ENCODE assay signal across 21 cellular contexts in the genomic region with DNA sequence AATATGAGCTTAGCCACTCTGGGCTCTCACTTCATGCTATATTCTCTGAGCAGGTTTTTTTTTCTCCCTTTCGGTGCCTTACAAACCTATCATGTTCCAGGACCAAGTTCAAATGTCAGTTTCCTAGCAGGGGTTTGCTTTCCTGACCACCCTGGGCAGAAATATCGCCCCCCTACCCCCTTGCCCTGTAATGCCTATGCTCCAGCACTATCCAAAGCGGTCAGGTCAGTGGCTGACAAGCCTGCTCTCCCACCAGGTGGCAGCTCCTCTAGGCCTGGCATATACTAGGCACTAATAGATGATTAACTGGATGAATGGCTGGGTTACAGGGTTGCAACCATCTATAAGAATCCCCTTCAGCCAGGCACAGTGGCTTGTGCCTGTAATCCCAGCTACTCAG. TPM values are rescaled to one million over a fixed set of nuclear protein-coding genes. Genes with fewer than 3 reads are reported as not detected.
DNase-seq lines count a peak whose midpoint lies in the region; ATAC-seq and TF ChIP-seq lines count a peak whose summit lies in the region.
"Had no signal": no experiment of that assay in that cellular context is flagged by ENCODE, and none has a peak within 500 bp of the region (broad histone marks: within the 10 kb centered on the region; RNA-seq: fewer than 3 reads in every experiment).

No MANE protein-coding gene starts in this region.

- POLR2A ChIA-PET in Panc1 (lab: Charles Lee): no interaction called here

- TF ChIP-seq EP300 in stomach (IDR thresholded peaks at IDR 0.05) (no peak), esophagus muscularis mucosa (IDR thresholded peaks at IDR 0.05) (no peak)

- H3K27ac ChIP-seq in Panc1 (ENCODE audit: low read length) (no peak overlapping the region), stomach (no peak overlapping the region), esophagus muscularis mucosa (replicated peaks in 1 of 4) (no peak overlapping the region)
- H3K27ac ChIP-seq: body of pancreas, C4-2B, sigmoid colon, SJCRH30 had no signal

- H3K4me3 ChIP-seq in Panc1 (ENCODE audit: low read depth in 2 of 2, low read length in 2 of 2) (no peak overlapping the region), epithelial cell of proximal tubule (ENCODE audit: low read depth, low read length) (no peak overlapping the region), stomach (no peak overlapping the region), esophagus muscularis mucosa (no peak overlapping the region)
- H3K4me3 ChIP-seq: body of pancreas, sigmoid colon, SJCRH30 had no signal

- no peaks in the 10 kb centered on the region for H3K4me1 ChIP-seq in Panc1 (ENCODE audit: control insufficient read depth, insufficient read depth, low read length)
- H3K4me1 ChIP-seq in stomach: no peaks in the 10 kb centered on the region
- no peaks in the 10 kb centered on the region for H3K4me1 ChIP-seq in esophagus muscularis mucosa
- H3K4me1 ChIP-seq: body of pancreas, sigmoid colon, SJCRH30 had no signal

- H3K9me3 Mint-ChIP-seq in progenitor cell of endocrine pancreas (ENCODE audit: low read depth): no peaks in the 10 kb centered on the region
- H3K9me3 Mint-ChIP-seq: activated CD4-positive, alpha-beta T cell treated with anti-CD3 and anti-CD28 coated beads, Interleukin-2, amount 10 ng/mL, durations not matched to agents 7 days and 5 days had no signal

- H3K27ac Mint-ChIP-seq in progenitor cell of endocrine pancreas: peak overlapping the region; percentile 10
- H3K27ac Mint-ChIP-seq: activated CD4-positive, alpha-beta T cell treated with anti-CD3 and anti-CD28 coated beads, Interleukin-2, amount 10 ng/mL, durations not matched to agents 7 days and 5 days had no signal

- no peaks in the 10 kb centered on the region for H3K27me3 ChIP-seq in Panc1 (ENCODE audit: control insufficient read depth, insufficient read depth, low read length)
- no peaks in the 10 kb centered on the region for H3K27me3 ChIP-seq in stomach
- no peaks in the 10 kb centered on the region for H3K27me3 ChIP-seq in esophagus muscularis mucosa
- H3K27me3 ChIP-seq: body of pancreas, sigmoid colon had no signal

- ATAC-seq in Panc1: 0 out of 2 replicates have a peak, but pooled peaks have one; percentile 51
- ATAC-seq: body of pancreas had no signal

- CTCF ChIA-PET in Panc1 (lab: Charles Lee): no interaction called here

- in situ Hi-C loops in Panc1 (cut with HindIII; ENCODE audit: low pct_unique_long_range_greater_than_20kb, low sequenced_read_pairs): no loop called here

- H3K4me1 Mint-ChIP-seq in progenitor cell of endocrine pancreas (ENCODE audit: low read depth): peaks cover 4% of the 10 kb centered on the region
- H3K4me1 Mint-ChIP-seq: activated CD4-positive, alpha-beta T cell treated with anti-CD3 and anti-CD28 coated beads, Interleukin-2, amount 10 ng/mL, durations not matched to agents 7 days and 5 days had no signal

- H3K27me3 Mint-ChIP-seq in progenitor cell of endocrine pancreas: no peaks in the 10 kb centered on the region
- H3K27me3 Mint-ChIP-seq: activated CD4-positive, alpha-beta T cell treated with anti-CD3 and anti-CD28 coated beads, Interleukin-2, amount 10 ng/mL, durations not matched to agents 7 days and 5 days had no signal

- no peaks in the 10 kb centered on the region for H3K9me3 ChIP-seq in Panc1 (ENCODE audit: control insufficient read depth, insufficient read depth, low read depth, low read length)
- H3K9me3 ChIP-seq in stomach: no peaks in the 10 kb centered on the region
- no peaks in the 10 kb centered on the region for H3K9me3 ChIP-seq in esophagus muscularis mucosa
- H3K9me3 ChIP-seq: body of pancreas, sigmoid colon, SJCRH30 had no signal

- BruUV-seq in Panc1 (replicated peaks; lab: Mats Ljungman, UMichigan): no TSS peak

- TF ChIP-seq POLR2A in stomach (IDR thresholded peaks at IDR 0.05) (no peak), esophagus muscularis mucosa (IDR thresholded peaks at IDR 0.05; ENCODE audit: low read depth) (no peak)

- H3K4me3 Mint-ChIP-seq in progenitor cell of endocrine pancreas (ENCODE audit: low read depth): no peak overlapping the region
- H3K4me3 Mint-ChIP-seq: activated CD4-positive, alpha-beta T cell treated with anti-CD3 and anti-CD28 coated beads, Interleukin-2, amount 10 ng/mL, durations not matched to agents 7 days and 5 days had no signal

- H3K36me3 ChIP-seq in Panc1 (ENCODE audit: control insufficient read depth, insufficient read depth, low read length) (no peaks in the 10 kb centered on the region), stomach (peaks cover 39 to 100% (median 100%) of the 10 kb centered on the region in 4 donors), esophagus muscularis mucosa (peaks cover 0 to 95% (median 54%) of the 10 kb centered on the region in 4 donors)
- H3K36me3 ChIP-seq: SJCRH30 had no signal

- WGBS in stomach, 5 donors: 87 to 93% (median 87%) methylated on average over 3 of the region's 3 CpGs
- WGBS in esophagus muscularis mucosa: 95% methylated on average over 3 of the region's 3 CpGs

- H3K36me3 Mint-ChIP-seq in progenitor cell of endocrine pancreas (ENCODE audit: insufficient read depth): peaks cover 4% of the 10 kb centered on the region

- DNase-seq in NCI-H82 (lab: John Stamatoyannopoulos, UW) (peak; percentile 12), NCI-H82 treated with DMSO at 0.1 percent for 48 hours (lab: John Stamatoyannopoulos, UW; ENCODE audit: unreplicated experiment) (no peak), Panc1 (ENCODE audit: low read depth, low spot score) (no peak), epithelial cell of proximal tubule (ENCODE audit: low read depth) (no peak), progenitor cell of endocrine pancreas (ENCODE audit: low spot score, unreplicated experiment) (no peak), stomach (no peak), esophagus muscularis mucosa (ENCODE audit: extremely low spot score) (no peak), occipital lobe (lab: John Stamatoyannopoulos, UW) (no peak)
- DNase-seq: activated CD4-positive, alpha-beta T cell treated with anti-CD3 and anti-CD28 coated beads, Interleukin-2, amount 10 ng/mL, durations not matched to agents 7 days and 5 days; activated naive CD4-positive, alpha-beta T cell; body of pancreas; DMS79; midbrain; NCI-H187; NCI-H510A treated with DMSO at 0.1 percent for 48 hours; nucleus accumbens; sigmoid colon; SJCRH30; stimulated activated CD4-positive, alpha-beta T cell treated with anti-CD3 and anti-CD28 coated beads, Interleukin-2, amount 100 ng/mL, for 24 hours; T1000 had no signal

- TF ChIP-seq CTCF in Panc1 (IDR thresholded peaks at IDR 0.05) (no peak; the same call in 1 of the 2 replicates), epithelial cell of proximal tubule (conservative IDR thresholded peaks at IDR 0.05; ENCODE audit: low read depth, low read length) (peak; percentile 67), progenitor cell of endocrine pancreas (IDR thresholded peaks at IDR 0.05; ENCODE audit: unreplicated experiment) (no peak), stomach (IDR thresholded peaks at IDR 0.05) (no peak), esophagus muscularis mucosa (IDR thresholded peaks at IDR 0.05) (no peak)

- intact Hi-C loops in Panc1 (cut with micrococcal nuclease; ENCODE audit: unreplicated experiment) (no loop called here), stomach (cut with DNase I; ENCODE audit: low total_unique reads) (no loop called here), esophagus muscularis mucosa (cut with DNase I) (no loop called here)

RNA-seq across cellular contexts. Expression of a gene that starts 25.7 kb away (rescaled TPM):
- total RNA-seq in Panc1 (2021; ENCODE audit: unreplicated experiment): 26.1 TPM
- polyA plus RNA-seq in Panc1 (2012; ENCODE audit: insufficient read length): 27.7 TPM
- total RNA-seq in epithelial cell of proximal tubule: 30.2 and 30.8 TPM in 2 replicates
- total RNA-seq in progenitor cell of endocrine pancreas: 24.8 and 27.7 TPM in 2 replicates
- total RNA-seq in stomach: 10 to 100 TPM in 4 of 5 donors, 1 to 10 TPM in 1; 4.7 to 75.6 (median 22.3) TPM
- polyA plus RNA-seq in stomach: 10 to 100 TPM; 15.4 to 22.5 (median 17.1) TPM
- total RNA-seq in esophagus muscularis mucosa: 10 to 100 TPM; 37.8 to 53.7 (median 47.2) TPM
- total RNA-seq in occipital lobe: 24.3 TPM

RNA-seq across cellular contexts. Expression of a gene that starts 56.0 kb away (rescaled TPM):
- 8.6 TPM for total RNA-seq in Panc1 (2021; ENCODE audit: unreplicated experiment)
- 9.2 TPM for polyA plus RNA-seq in Panc1 (2012; ENCODE audit: insufficient read length)
- total RNA-seq in epithelial cell of proximal tubule: 10.9 and 17.4 TPM in 2 replicates
- total RNA-seq in progenitor cell of endocrine pancreas: 35.6 and 42.2 TPM in 2 replicates
- total RNA-seq in stomach: 100 to 1,000 TPM in 2 of 5 donors, 10 to 100 TPM in 3; 40.2 to 271 (median 99.2) TPM
- 10 to 100 TPM; 25.9 to 36.0 (median 29.5) TPM for polyA plus RNA-seq in stomach
- total RNA-seq in esophagus muscularis mucosa: 10 to 100 TPM; 27.7 to 53.8 (median 34.4) TPM
- 82.2 TPM for total RNA-seq in occipital lobe
